In the genomic region with DNA sequence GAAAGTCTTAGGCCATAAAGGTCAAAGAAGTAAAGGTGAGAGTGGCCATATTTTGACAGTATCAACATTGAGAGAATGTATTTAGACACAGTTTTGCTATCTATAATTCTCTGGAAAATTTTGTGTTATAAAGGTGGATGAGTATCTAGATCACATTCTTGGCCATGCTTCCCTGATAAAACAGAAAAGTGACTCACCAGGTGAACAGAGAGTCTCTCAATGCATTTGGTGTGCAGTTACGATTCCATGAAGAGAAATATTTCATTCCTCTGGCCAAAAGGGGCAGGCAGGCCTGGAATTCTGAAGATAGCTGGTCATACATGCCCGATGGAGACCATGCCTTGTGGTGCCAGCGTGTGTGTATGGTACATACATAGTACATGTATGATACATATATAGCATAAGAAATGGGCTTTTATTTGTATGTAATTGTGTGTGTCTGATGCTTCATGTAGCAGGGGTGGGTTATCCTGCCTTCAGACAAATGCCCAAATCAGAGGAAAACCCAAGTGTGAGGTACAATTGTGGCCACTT, we compare ENCODE assay signal across 20 cellular contexts.
A peak's percentile ranks its signal among the peaks of the same experiment; 100 is the strongest.
DNase-seq lines count a peak whose midpoint lies in the region; ATAC-seq, FAIRE-seq and TF ChIP-seq lines count a peak whose summit lies in the region.
"Had no signal": no experiment of that assay in that cellular context is flagged by ENCODE, and none has a peak within 500 bp of the region (broad histone marks: within the 10 kb centered on the region; RNA-seq: fewer than 3 reads in every experiment).

No MANE protein-coding gene starts in this region.

- H3K9me3 ChIP-seq in HEK293 (ENCODE audit: control insufficient read depth, insufficient read depth, low read depth, low read length) (no peaks in the 10 kb centered on the region), OCI-LY1 (ENCODE audit: low read length) (no peaks in the 10 kb centered on the region), neural progenitor cell (ENCODE audit: low read depth) (no peaks in the 10 kb centered on the region)
- H3K9me3 ChIP-seq: MG63 had no signal

- POLR2A ChIA-PET in HEK293 (lab: Yijun Ruan, JAX) = no interaction called here

- CTCF ChIA-PET in HEK293 (lab: Yijun Ruan, JAX) = interaction anchor here (0.6 to 1.7 kb wide), 6 partner anchors 15 to 336 kb away, joined by 3 to 4 read pairs (median 3); no protein-coding TSS in a partner anchor

- H3K27ac ChIP-seq in HEK293 (ENCODE audit: extremely low read depth, low read depth, low read length) = no peak overlapping the region
- peak overlapping the region; percentile 95 for H3K27ac ChIP-seq in OCI-LY1 (ENCODE audit: low read depth, low read length, poor library complexity, severe bottlenecking)
- H3K27ac ChIP-seq in neural progenitor cell = no peak overlapping the region
- H3K27ac ChIP-seq: C4-2B, KMS-11 had no signal

- TF ChIP-seq CTCF in HEK293 (tag by site-specific recombination; IDR thresholded peaks at IDR 0.05) = no peak
- TF ChIP-seq CTCF in OCI-LY1 (IDR thresholded peaks at IDR 0.05; ENCODE audit: low read length) = no peak
- no peak for TF ChIP-seq CTCF in bronchial epithelial cell (IDR thresholded peaks at IDR 0.05; ENCODE audit: insufficient read depth, low read length, severe bottlenecking)
- TF ChIP-seq CTCF in neural progenitor cell (IDR thresholded peaks at IDR 0.05) = no peak

- peaks cover 12% of the 10 kb centered on the region for H3K9me3 Mint-ChIP-seq in neural progenitor cell

- FAIRE-seq in bronchial epithelial cell (lab: Jason Lieb, UNC) = no peak
- FAIRE-seq: GM12891, GM19239, HepG2 had no signal

- H2AFZ ChIP-seq in OCI-LY1 (ENCODE audit: low read length) (no peak overlapping the region), neural progenitor cell (replicated peaks) (no peak overlapping the region)

- H3K27me3 ChIP-seq in OCI-LY1 (ENCODE audit: insufficient read depth, low read length) = no peaks in the 10 kb centered on the region
- H3K27me3 ChIP-seq in bronchial epithelial cell (ENCODE audit: control insufficient read depth, insufficient read depth, low read length) = no peaks in the 10 kb centered on the region
- no peaks in the 10 kb centered on the region for H3K27me3 ChIP-seq in neural progenitor cell
- H3K27me3 ChIP-seq: MG63 had no signal

- no peak overlapping the region for H3K4me3 Mint-ChIP-seq in neural progenitor cell

- DNase-seq in bronchial epithelial cell (ENCODE audit: low read depth) (peak; percentile 50), neural progenitor cell (ENCODE audit: low spot score) (no peak)
- DNase-seq: DMS 273 treated with DMSO at 0.1 percent for 48 hours, GF-D8, H7, MG63, NCI-H146, NCI-H2081 treated with DMSO at 0.1 percent for 48 hours, NCI-H510A treated with DMSO at 0.1 percent for 48 hours, RPMI8226 had no signal

- H3K4me2 ChIP-seq in OCI-LY1 (ENCODE audit: low read length) (no peak overlapping the region), neural progenitor cell (no peak overlapping the region)
- H3K4me2 ChIP-seq: KMS-11 had no signal

- H3K79me2 ChIP-seq in OCI-LY1 (ENCODE audit: insufficient read depth, low read length) = no peaks in the 10 kb centered on the region
- no peaks in the 10 kb centered on the region for H3K79me2 ChIP-seq in neural progenitor cell (ENCODE audit: low read depth)

- no peaks in the 10 kb centered on the region for H4K20me1 ChIP-seq in OCI-LY1 (ENCODE audit: insufficient read depth, low read length)
- H4K20me1 ChIP-seq in neural progenitor cell (ENCODE audit: low read depth) = no peaks in the 10 kb centered on the region

- ATAC-seq in GM18868 (IDR thresholded peaks at IDR 0.05; ENCODE audit: unreplicated experiment) (no peak), GM18511 (IDR thresholded peaks at IDR 0.05; ENCODE audit: unreplicated experiment) (no peak), GM21515 (IDR thresholded peaks at IDR 0.05; ENCODE audit: unreplicated experiment) (no peak)
- ATAC-seq: HepG2 had no signal

- H3K36me3 ChIP-seq in HEK293 (ENCODE audit: control insufficient read depth in 2 of 2, insufficient read depth in 1 of 2, low read length in 2 of 2) (no peaks in the 10 kb centered on the region), OCI-LY1 (ENCODE audit: insufficient read depth, low read length) (no peaks in the 10 kb centered on the region), bronchial epithelial cell (ENCODE audit: control insufficient read depth, insufficient read depth, low read length) (no peaks in the 10 kb centered on the region), neural progenitor cell (peaks cover 3% of the 10 kb centered on the region)
- H3K36me3 ChIP-seq: MG63 had no signal

- no peaks in the 10 kb centered on the region for H3K27me3 Mint-ChIP-seq in neural progenitor cell (ENCODE audit: insufficient read depth, low read depth)

- H3K9ac ChIP-seq in OCI-LY1 (ENCODE audit: low read length) (no peak overlapping the region), neural progenitor cell (no peak overlapping the region)
- H3K9ac ChIP-seq: KMS-11 had no signal

- H3F3A ChIP-seq in OCI-LY1 (ENCODE audit: insufficient read depth, low read length) (no peaks in the 10 kb centered on the region; the same call in 1 of the 2 replicates), neural progenitor cell (ENCODE audit: low read depth) (no peaks in the 10 kb centered on the region)

- peaks cover 41% of the 10 kb centered on the region for H3K4me1 Mint-ChIP-seq in neural progenitor cell

- no peaks in the 10 kb centered on the region for H3K9me2 ChIP-seq in OCI-LY1 (ENCODE audit: low read depth, low read length)

- peaks cover 22% of the 10 kb centered on the region for H3K36me3 Mint-ChIP-seq in neural progenitor cell

- H3K4me1 ChIP-seq in HEK293 (ENCODE audit: control insufficient read depth, insufficient read depth, low read length) (peaks cover 31% of the 10 kb centered on the region), OCI-LY1 (ENCODE audit: insufficient read depth, low read length, severe bottlenecking) (peaks cover 77% of the 10 kb centered on the region), neural progenitor cell (peaks cover 5% of the 10 kb centered on the region)

- H3K4me3 ChIP-seq in HEK293 (ENCODE audit: low read depth, low read length) (no peak overlapping the region), OCI-LY1 (ENCODE audit: low read depth, low read length, poor library complexity, severe bottlenecking) (no peak overlapping the region), bronchial epithelial cell (ENCODE audit: low read depth, low read length) (no peak overlapping the region), neural progenitor cell (no peak overlapping the region)
- H3K4me3 ChIP-seq: MG63 had no signal

- peak overlapping the region; percentile 12 for H3K27ac Mint-ChIP-seq in neural progenitor cell

TF ChIP-seq in HEK293, 187 proteins besides CTCF, POLR2A, EP300 and RAD21:
- TF ChIP-seq ZNF544 (tag by site-specific recombination; IDR thresholded peaks at IDR 0.05) (no peak), ZNF157 (tag by site-specific recombination; IDR thresholded peaks at IDR 0.05) (no peak), PRDM1 (tag by site-specific recombination; IDR thresholded peaks at IDR 0.05) (0 out of 2 replicates have a peak, but pooled peaks have one; percentile 15), ZNF266 (tag by site-specific recombination; IDR thresholded peaks at IDR 0.05; ENCODE audit: low read depth) (no peak)
